Comparison of ENCODE assay signal across 15 cellular contexts in genomic region chr17:77468897-77469296, GRCh38.
DNase-seq lines count a peak whose midpoint lies in the region; ATAC-seq and TF ChIP-seq lines count a peak whose summit lies in the region.
"Had no signal": no experiment of that assay in that cellular context is flagged by ENCODE, and none has a peak within 500 bp of the region (broad histone marks: within the 10 kb centered on the region; RNA-seq: fewer than 3 reads in every experiment).

No MANE protein-coding gene starts in this region.

- H3K27ac ChIP-seq in cardiac muscle cell (peak overlapping the region; percentile 96), mesendoderm (ENCODE audit: low read depth, low read length) (no peak overlapping the region), tibial nerve (peak overlapping the region in 3 of 4 donors; percentile 19 to 94 (median 88)), esophagus squamous epithelium (peak overlapping the region in 2 of 4 donors; percentile 13 to 17)
- H3K27ac ChIP-seq: GM23248, parathyroid adenoma, SJSA1, VCaP had no signal

- no CpG with 5 or more reads among the region's 7 CpGs for WGBS in mesendoderm (ENCODE audit: extremely low coverage, insufficient coverage, low lambda C conversion rate)
- 74 to 86% methylated on average over 7 of the region's 7 CpGs for WGBS in tibial nerve, 2 donors
- WGBS in esophagus squamous epithelium, 2 donors, result 83 to 92% methylated on average over 6 to 7 of the region's 7 CpGs

- peaks cover 6% of the 10 kb centered on the region for H3K9me3 Mint-ChIP-seq in activated T-helper 1 cell treated with anti-CD3 and anti-CD28 coated beads, Interleukin-12 subunit alpha, Interleukin-12 subunit beta, Interleukin-2, Interleukin-4 antibody, amounts not matched to agents 30 ng/mL and 10 ng/mL and 1 ng/mL, durations not matched to agents 14 hours and 24 hours and 36 hours

- H3K18ac ChIP-seq in mesendoderm (ENCODE audit: low read length), result no peak overlapping the region

- H3K56ac ChIP-seq in mesendoderm (ENCODE audit: low read length), result peak overlapping the region; percentile 38

- no peak for TF ChIP-seq EP300 in tibial nerve (IDR thresholded peaks at IDR 0.05)

- TF ChIP-seq POLR2A in tibial nerve (IDR thresholded peaks at IDR 0.05) (no peak), esophagus squamous epithelium (IDR thresholded peaks at IDR 0.05) (no peak)

- DNase-seq in cardiac muscle cell (ENCODE audit: low read depth in 1 of 2, low spot score in 1 of 2), result no peak
- DNase-seq in left cardiac atrium, result no peak
- DNase-seq in activated T-helper 1 cell treated with anti-CD3 and anti-CD28 coated beads, Interleukin-12 subunit alpha, Interleukin-12 subunit beta, Interleukin-2, Interleukin-4 antibody, amounts not matched to agents 30 ng/mL and 10 ng/mL and 1 ng/mL, durations not matched to agents 14 hours and 24 hours and 36 hours (ENCODE audit: low spot score), result no peak
- DNase-seq in mesendoderm, result no peak
- DNase-seq in tibial nerve (ENCODE audit: low spot score in 2 of 2), result no peak
- DNase-seq in H7, result no peak
- no peak for DNase-seq in esophagus squamous epithelium (lab: John Stamatoyannopoulos, UW)
- DNase-seq in COR-L47 (lab: John Stamatoyannopoulos, UW), result no peak
- DNase-seq: activated effector memory CD4-positive, alpha-beta T cell treated with anti-CD3 and anti-CD28 coated beads, Interleukin-2, amount 50 U/mL, for 16 hours; GM23248; hypothalamus; NCI-H2029 treated with DMSO at 0.1 percent for 48 hours had no signal

- no peak overlapping the region for H4K8ac ChIP-seq in mesendoderm (ENCODE audit: low read depth, low read length)

- peaks cover 48% of the 10 kb centered on the region for H3K36me3 Mint-ChIP-seq in activated T-helper 1 cell treated with anti-CD3 and anti-CD28 coated beads, Interleukin-12 subunit alpha, Interleukin-12 subunit beta, Interleukin-2, Interleukin-4 antibody, amounts not matched to agents 30 ng/mL and 10 ng/mL and 1 ng/mL, durations not matched to agents 14 hours and 24 hours and 36 hours (ENCODE audit: low read depth)

- TF ChIP-seq CTCF in cardiac muscle cell (IDR thresholded peaks at IDR 0.05; ENCODE audit: low read depth, low read length) (no peak), tibial nerve (IDR thresholded peaks at IDR 0.05) (no peak), esophagus squamous epithelium (IDR thresholded peaks at IDR 0.05) (no peak)

- H3K4me3 ChIP-seq in cardiac muscle cell, result no peak overlapping the region
- no peak overlapping the region for H3K4me3 ChIP-seq in mesendoderm (ENCODE audit: low read length)
- H3K4me3 ChIP-seq in tibial nerve, result no peak overlapping the region
- H3K4me3 ChIP-seq in H7 (ENCODE audit: insufficient read depth, low read depth, low read length), result no peak overlapping the region
- H3K4me3 ChIP-seq in esophagus squamous epithelium, result no peak overlapping the region
- H3K4me3 ChIP-seq: GM23248, SJSA1 had no signal

- no peak overlapping the region for H3K4ac ChIP-seq in mesendoderm (ENCODE audit: low read depth, low read length)

- H3K79me2 ChIP-seq in mesendoderm (ENCODE audit: control insufficient read depth, insufficient read depth, low read length), result peaks cover 51% of the 10 kb centered on the region

- H3K4me2 ChIP-seq in mesendoderm (ENCODE audit: low read length), result no peak overlapping the region

- H2BK5ac ChIP-seq in mesendoderm (ENCODE audit: low read length), result no peak overlapping the region

- intact Hi-C loops in left cardiac atrium (cut with DNase I) (no loop called here), esophagus squamous epithelium (cut with DNase I) (no loop called here)
- intact Hi-C loops in activated T-helper 1 cell treated with anti-CD3 and anti-CD28 coated beads, Interleukin-12 subunit alpha, Interleukin-12 subunit beta, Interleukin-2, Interleukin-4 antibody, amounts not matched to agents 30 ng/mL and 10 ng/mL and 1 ng/mL, durations not matched to agents 14 hours and 24 hours and 36 hours (cut with micrococcal nuclease), result no loop called here

- no peak overlapping the region for H4K5ac ChIP-seq in mesendoderm (ENCODE audit: low read length)

- H2AK5ac ChIP-seq in mesendoderm (ENCODE audit: low read length), result no peak overlapping the region

- peak overlapping the region; percentile 43 for H3K4me3 Mint-ChIP-seq in activated T-helper 1 cell treated with anti-CD3 and anti-CD28 coated beads, Interleukin-12 subunit alpha, Interleukin-12 subunit beta, Interleukin-2, Interleukin-4 antibody, amounts not matched to agents 30 ng/mL and 10 ng/mL and 1 ng/mL, durations not matched to agents 14 hours and 24 hours and 36 hours

- ATAC-seq in left cardiac atrium, result no peak

- H3K36me3 ChIP-seq in cardiac muscle cell, result no peaks in the 10 kb centered on the region
- H3K36me3 ChIP-seq in mesendoderm (ENCODE audit: control insufficient read depth, insufficient read depth, low read length), result no peaks in the 10 kb centered on the region
- H3K36me3 ChIP-seq in tibial nerve, result no peaks in the 10 kb centered on the region
- no peaks in the 10 kb centered on the region; the same call in 1 of the 2 replicates for H3K36me3 ChIP-seq in H7 (replicated peaks; ENCODE audit: control insufficient read depth, insufficient read depth, low read length)
- peaks cover 0 to 37% (median 0%) of the 10 kb centered on the region in 3 donors for H3K36me3 ChIP-seq in esophagus squamous epithelium

- H3K9me3 ChIP-seq in cardiac muscle cell (ENCODE audit: low read depth), result no peaks in the 10 kb centered on the region
- H3K9me3 ChIP-seq in tibial nerve, result no peaks in the 10 kb centered on the region
- no peaks in the 10 kb centered on the region for H3K9me3 ChIP-seq in esophagus squamous epithelium
- H3K9me3 ChIP-seq: SJSA1 had no signal

- H2BK120ac ChIP-seq in mesendoderm (ENCODE audit: low read depth, low read length), result no peak overlapping the region

- H3K27me3 ChIP-seq in cardiac muscle cell (no peaks in the 10 kb centered on the region), mesendoderm (ENCODE audit: insufficient read depth, low read length, poor library complexity) (no peaks in the 10 kb centered on the region), tibial nerve (no peaks in the 10 kb centered on the region), H7 (ENCODE audit: control insufficient read depth, insufficient read depth, low read length) (no peaks in the 10 kb centered on the region), esophagus squamous epithelium (no peaks in the 10 kb centered on the region)
- H3K27me3 ChIP-seq: SJSA1 had no signal

- H3K23ac ChIP-seq in mesendoderm (ENCODE audit: low read length), result no peak overlapping the region

- peaks cover 15% of the 10 kb centered on the region for H3K79me1 ChIP-seq in mesendoderm (ENCODE audit: low read length)

- peak overlapping the region; percentile 88 for H3K27ac Mint-ChIP-seq in activated T-helper 1 cell treated with anti-CD3 and anti-CD28 coated beads, Interleukin-12 subunit alpha, Interleukin-12 subunit beta, Interleukin-2, Interleukin-4 antibody, amounts not matched to agents 30 ng/mL and 10 ng/mL and 1 ng/mL, durations not matched to agents 14 hours and 24 hours and 36 hours

- no peaks in the 10 kb centered on the region for H3K27me3 Mint-ChIP-seq in activated T-helper 1 cell treated with anti-CD3 and anti-CD28 coated beads, Interleukin-12 subunit alpha, Interleukin-12 subunit beta, Interleukin-2, Interleukin-4 antibody, amounts not matched to agents 30 ng/mL and 10 ng/mL and 1 ng/mL, durations not matched to agents 14 hours and 24 hours and 36 hours (ENCODE audit: insufficient read depth)

- H3K9ac ChIP-seq in mesendoderm (ENCODE audit: low read length), result no peak overlapping the region
- H3K9ac ChIP-seq: GM23248, parathyroid adenoma had no signal

- no peak overlapping the region for H2BK15ac ChIP-seq in mesendoderm (replicated peaks; ENCODE audit: low read depth)

- peaks cover 84% of the 10 kb centered on the region for H3K4me1 Mint-ChIP-seq in activated T-helper 1 cell treated with anti-CD3 and anti-CD28 coated beads, Interleukin-12 subunit alpha, Interleukin-12 subunit beta, Interleukin-2, Interleukin-4 antibody, amounts not matched to agents 30 ng/mL and 10 ng/mL and 1 ng/mL, durations not matched to agents 14 hours and 24 hours and 36 hours (ENCODE audit: low read depth)

- peaks cover 72% of the 10 kb centered on the region for H3K4me1 ChIP-seq in cardiac muscle cell (ENCODE audit: low read depth)
- peaks cover 35% of the 10 kb centered on the region for H3K4me1 ChIP-seq in mesendoderm (ENCODE audit: control insufficient read depth, low read depth, low read length)
- peaks cover 9 to 97% (median 80%) of the 10 kb centered on the region in 4 donors for H3K4me1 ChIP-seq in tibial nerve
- H3K4me1 ChIP-seq in esophagus squamous epithelium, result peaks cover 54 to 90% (median 56%) of the 10 kb centered on the region in 3 donors
